ENCODE assay signal across 11 cellular contexts in genomic region chr2:207896525-207897295, GRCh38.
DNase-seq lines count a peak whose midpoint lies in the region; ATAC-seq and TF ChIP-seq lines count a peak whose summit lies in the region.
"Had no signal": no experiment of that assay in that cellular context is flagged by ENCODE, and none has a peak within 500 bp of the region (broad histone marks: within the 10 kb centered on the region; RNA-seq: fewer than 3 reads in every experiment).

No MANE protein-coding gene starts in this region.

- TF ChIP-seq CTCF in dorsolateral prefrontal cortex (IDR thresholded peaks at IDR 0.05 in 54 of 56, conservative IDR thresholded peaks at IDR 0.05 in 2 of 56; ENCODE audit: low read depth in 1 of 56, partially characterized antibody in 56 of 56) (peak in 6 of 56 donors; percentile 11 to 37 (median 22)), nephron (IDR thresholded peaks at IDR 0.05; ENCODE audit: unreplicated experiment in 3 of 3) (peak in 2 of 3 experiments; percentile 8 to 12)

- H3K27me3 ChIP-seq in dorsolateral prefrontal cortex = no peaks in the 10 kb centered on the region

- no peaks in the 10 kb centered on the region for H3K9me3 Mint-ChIP-seq in nephron
- no peaks in the 10 kb centered on the region for H3K9me3 Mint-ChIP-seq in activated CD4-positive, alpha-beta T cell treated with anti-CD3 and anti-CD28 coated beads, Interleukin-2, amount 10 ng/mL, durations not matched to agents 7 days and 5 days
- H3K9me3 Mint-ChIP-seq: activated T-helper 1 cell treated with anti-CD3 and anti-CD28 coated beads, Interleukin-12 subunit alpha, Interleukin-12 subunit beta, Interleukin-2, Interleukin-4 antibody, amounts not matched to agents 30 ng/mL and 10 ng/mL and 1 ng/mL, durations not matched to agents 14 hours and 24 hours and 36 hours; HFFc6 had no signal

- H3K27me3 Mint-ChIP-seq in nephron (ENCODE audit: low read depth) = no peaks in the 10 kb centered on the region
- H3K27me3 Mint-ChIP-seq in activated CD4-positive, alpha-beta T cell treated with anti-CD3 and anti-CD28 coated beads, Interleukin-2, amount 10 ng/mL, durations not matched to agents 7 days and 5 days = no peaks in the 10 kb centered on the region

- POLR2A ChIA-PET in activated CD4-positive, alpha-beta T cell treated with anti-CD3 and anti-CD28 coated beads, Interleukin-2, amount 10 ng/mL, durations not matched to agents 7 days and 5 days (lab: Charles Lee) = no interaction called here

- peaks cover 31% of the 10 kb centered on the region for H3K4me1 Mint-ChIP-seq in nephron
- H3K4me1 Mint-ChIP-seq in activated CD4-positive, alpha-beta T cell treated with anti-CD3 and anti-CD28 coated beads, Interleukin-2, amount 10 ng/mL, durations not matched to agents 7 days and 5 days = no peaks in the 10 kb centered on the region

- no peak for ATAC-seq in HG03139 (IDR thresholded peaks at IDR 0.05; ENCODE audit: unreplicated experiment)
- no peak for ATAC-seq in GM18867 (IDR thresholded peaks at IDR 0.05; ENCODE audit: unreplicated experiment)

- peak overlapping the region in 38 of 59 donors; percentile 7 to 89 (median 68) for H3K27ac ChIP-seq in dorsolateral prefrontal cortex

- no peaks in the 10 kb centered on the region for H3K36me3 Mint-ChIP-seq in nephron (ENCODE audit: low read depth)
- no peaks in the 10 kb centered on the region for H3K36me3 Mint-ChIP-seq in activated CD4-positive, alpha-beta T cell treated with anti-CD3 and anti-CD28 coated beads, Interleukin-2, amount 10 ng/mL, durations not matched to agents 7 days and 5 days (ENCODE audit: low read depth)

- DNase-seq in ELR (ENCODE audit: low read depth) (peak; percentile 31), NCI-H1417 treated with DMSO at 0.1 percent for 48 hours (lab: John Stamatoyannopoulos, UW) (peak; percentile 45), dorsolateral prefrontal cortex (no peak), amygdala (lab: John Stamatoyannopoulos, UW) (no peak)
- DNase-seq in activated CD4-positive, alpha-beta T cell treated with anti-CD3 and anti-CD28 coated beads, Interleukin-2, amount 10 ng/mL, durations not matched to agents 7 days and 5 days = no peak
- DNase-seq: HFFc6, NCI-H1092 had no signal

- H3K4me3 Mint-ChIP-seq in nephron = no peak overlapping the region
- no peak overlapping the region for H3K4me3 Mint-ChIP-seq in activated CD4-positive, alpha-beta T cell treated with anti-CD3 and anti-CD28 coated beads, Interleukin-2, amount 10 ng/mL, durations not matched to agents 7 days and 5 days
- H3K4me3 Mint-ChIP-seq: activated T-helper 1 cell treated with anti-CD3 and anti-CD28 coated beads, Interleukin-12 subunit alpha, Interleukin-12 subunit beta, Interleukin-2, Interleukin-4 antibody, amounts not matched to agents 30 ng/mL and 10 ng/mL and 1 ng/mL, durations not matched to agents 14 hours and 24 hours and 36 hours; HFFc6 had no signal

- CTCF ChIA-PET in activated CD4-positive, alpha-beta T cell treated with anti-CD3 and anti-CD28 coated beads, Interleukin-2, amount 10 ng/mL, durations not matched to agents 7 days and 5 days (lab: Charles Lee) = interaction anchor here (0.5 kb wide), 1 partner anchor 67 kb away, joined by 3 read pairs; no protein-coding TSS in a partner anchor

- H3K27ac Mint-ChIP-seq in nephron = peak overlapping the region in 2 of 3 experiments; percentile 44 to 95
- H3K27ac Mint-ChIP-seq in activated CD4-positive, alpha-beta T cell treated with anti-CD3 and anti-CD28 coated beads, Interleukin-2, amount 10 ng/mL, durations not matched to agents 7 days and 5 days = no peak overlapping the region
- H3K27ac Mint-ChIP-seq: activated T-helper 1 cell treated with anti-CD3 and anti-CD28 coated beads, Interleukin-12 subunit alpha, Interleukin-12 subunit beta, Interleukin-2, Interleukin-4 antibody, amounts not matched to agents 30 ng/mL and 10 ng/mL and 1 ng/mL, durations not matched to agents 14 hours and 24 hours and 36 hours; HFFc6 had no signal

- intact Hi-C loops in dorsolateral prefrontal cortex (cut with DNase I) = loop anchor here in 1 of 2 donors (10.0 kb wide), 1 partner anchor 122 kb away; no protein-coding TSS in a partner anchor

- H3K4me3 ChIP-seq in dorsolateral prefrontal cortex = no peak overlapping the region

Comparison
In these comparisons a context has a peak if more than half of its experiments do, and no peak if none do; other contexts are left out.
1. DNase-seq: peak in ELR (single experiment) and NCI-H1417 treated with DMSO at 0.1 percent for 48 hours (single experiment); none in dorsolateral prefrontal cortex (0 of 10), activated CD4-positive, alpha-beta T cell treated with anti-CD3 and anti-CD28 coated beads, Interleukin-2, amount 10 ng/mL, durations not matched to agents 7 days and 5 days (single experiment) and amygdala (0 of 56).